Comparison of ENCODE assay signal across 1 cellular context in genomic region chr20:59005523-59006166, GRCh38.
A peak's percentile ranks its signal among the peaks of the same experiment; 100 is the strongest.
TF ChIP-seq lines count a peak whose summit lies in the region.

No MANE protein-coding gene starts in this region.

TF ChIP-seq in GM12878, 131 proteins besides CTCF, POLR2A, EP300 and RAD21:
- TF ChIP-seq PAX8 (IDR thresholded peaks at IDR 0.05): no peak
- 0 out of 2 replicates have a peak, but pooled peaks have one; percentile 6 for TF ChIP-seq CREM (IDR thresholded peaks at IDR 0.05; ENCODE audit: low read depth)
TF ChIP-seq in GM12878: peak in this region for 1.
